In the genomic region with DNA sequence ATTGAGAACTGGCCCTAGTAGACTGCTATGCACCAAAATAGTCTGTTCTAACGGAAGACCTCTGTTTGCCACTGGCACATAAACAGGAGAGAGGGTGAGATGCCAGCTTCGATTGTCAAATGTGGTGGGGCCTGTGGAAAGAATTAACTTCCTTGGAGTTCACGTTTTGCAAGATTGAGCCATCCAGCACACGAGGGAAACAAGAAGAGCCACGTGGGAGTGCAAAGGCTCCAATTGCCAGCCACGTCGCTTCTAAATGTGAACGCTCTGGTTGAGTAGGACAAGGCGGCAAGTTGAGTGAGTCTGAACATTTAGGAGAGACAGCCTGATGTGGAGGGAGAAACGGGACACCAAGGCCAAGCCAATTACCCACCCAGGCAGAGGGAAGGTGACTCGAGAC, we compare ENCODE assay signal across 28 cellular contexts.
"Had no signal": no experiment of that assay in that cellular context is flagged by ENCODE, and none has a peak within 500 bp of the region (broad histone marks: within the 10 kb centered on the region; RNA-seq: fewer than 3 reads in every experiment).

No MANE protein-coding gene starts in this region.

- H3K27ac ChIP-seq: stomach, suprapubic skin, testis, thoracic aorta, thyroid gland, tibial artery, tibial nerve, transverse colon, upper lobe of left lung, upper lobe of right lung, uterus, vagina had no signal

- H3K27me3 ChIP-seq: stomach, testis, thyroid gland, tibial artery, tibial nerve, transverse colon, upper lobe of left lung, upper lobe of right lung, uterus, vagina had no signal

- H3K9me3 Mint-ChIP-seq: stimulated activated effector memory CD8-positive, alpha-beta T cell treated with anti-CD3 and anti-CD28 coated beads, Interleukin-12 subunit alpha, Interleukin-12 subunit beta, amount 100 ng/mL, for 72 hours; stimulated activated memory B cell treated with anti-CD40 and anti-IgM and Interleukin-4, amounts not matched to agents 10 μg/mL and 1 μg/mL and 100 μg/mL, for 72 hours; stimulated activated naive CD8-positive, alpha-beta T cell treated with anti-CD3 and anti-CD28 coated beads, Interleukin-15, Interleukin-2, amounts not matched to agents 100 ng/mL and 50 ng/mL, for 24 hours; type B pancreatic cell had no signal

- H3K4me1 ChIP-seq: stomach, suprapubic skin, testis, tibial artery, tibial nerve, upper lobe of left lung, upper lobe of right lung, uterus, vagina had no signal

- FAIRE-seq: urothelium cell line had no signal

- H3K9me3 ChIP-seq: stomach, suprapubic skin, testis, thoracic aorta, thyroid gland, tibial artery, tibial nerve, transverse colon, upper lobe of left lung, upper lobe of right lung, uterus, vagina had no signal

- H3K27me3 Mint-ChIP-seq: stimulated activated memory B cell treated with anti-CD40 and anti-IgM and Interleukin-4, amounts not matched to agents 10 μg/mL and 1 μg/mL and 100 μg/mL, for 72 hours; stimulated activated naive CD8-positive, alpha-beta T cell treated with anti-CD3 and anti-CD28 coated beads, Interleukin-15, amount 100 ng/mL, for 72 hours had no signal

- H3K27ac Mint-ChIP-seq: stimulated activated effector memory CD8-positive, alpha-beta T cell treated with anti-CD3 and anti-CD28 coated beads, Interleukin-12 subunit alpha, Interleukin-12 subunit beta, amount 100 ng/mL, for 72 hours; stimulated activated memory B cell treated with anti-CD40 and anti-IgM and Interleukin-4, amounts not matched to agents 10 μg/mL and 1 μg/mL and 100 μg/mL, for 72 hours; stimulated activated naive CD8-positive, alpha-beta T cell treated with anti-CD3 and anti-CD28 coated beads, Interleukin-15, amount 100 ng/mL, for 72 hours; stimulated activated naive CD8-positive, alpha-beta T cell treated with anti-CD3 and anti-CD28 coated beads, Interleukin-15, Interleukin-2, amounts not matched to agents 100 ng/mL and 50 ng/mL, for 24 hours; type B pancreatic cell had no signal

- DNase-seq: stimulated activated CD4-positive, alpha-beta T cell treated with anti-CD3 and anti-CD28 coated beads, Interleukin-2, amount 100 ng/mL, for 48 hours; stimulated activated CD4-positive, alpha-beta T cell treated with anti-CD3 and anti-CD28 coated beads, Interleukin-4, amount 100 ng/mL, for 1 hour; stimulated activated CD4-positive, alpha-beta T cell treated with anti-CD3 and anti-CD28 coated beads, Interleukin-4, amount 100 ng/mL, for 24 hours; stimulated activated CD4-positive, alpha-beta T cell treated with anti-CD3 and anti-CD28 coated beads, Interleukin-4, amount 100 ng/mL, for 4 hours; stimulated activated CD8-positive, alpha-beta memory T cell treated with anti-CD3 and anti-CD28 coated beads, Interleukin-4, amount 100 ng/mL, for 48 hours; stimulated activated naive CD4-positive, alpha-beta T cell; stimulated activated naive CD4-positive, alpha-beta T cell treated with Interleukin-2 at 50 U/mL for 16 hours; stimulated activated naive CD8-positive, alpha-beta T cell treated with anti-CD3 and anti-CD28 coated beads, Interleukin-15, amount 100 ng/mL, for 72 hours; stimulated activated naive CD8-positive, alpha-beta T cell treated with anti-CD3 and anti-CD28 coated beads, Interleukin-15, Interleukin-2, amounts not matched to agents 100 U/mL and 50 U/mL, for 24 hours; stomach; substantia nigra; testis; thyroid gland; tibial artery; transverse colon; trophoblast cell; upper lobe of left lung; upper lobe of right lung; uterus had no signal

- H3K36me3 ChIP-seq: stomach, suprapubic skin, thoracic aorta, thyroid gland, tibial artery, tibial nerve, transverse colon, upper lobe of left lung, upper lobe of right lung, uterus, vagina had no signal

- H3K4me3 Mint-ChIP-seq: stimulated activated effector memory CD8-positive, alpha-beta T cell treated with anti-CD3 and anti-CD28 coated beads, Interleukin-12 subunit alpha, Interleukin-12 subunit beta, amount 100 ng/mL, for 72 hours; stimulated activated memory B cell treated with anti-CD40 and anti-IgM and Interleukin-4, amounts not matched to agents 10 μg/mL and 1 μg/mL and 100 μg/mL, for 72 hours; stimulated activated naive CD8-positive, alpha-beta T cell treated with anti-CD3 and anti-CD28 coated beads, Interleukin-15, amount 100 ng/mL, for 72 hours; stimulated activated naive CD8-positive, alpha-beta T cell treated with anti-CD3 and anti-CD28 coated beads, Interleukin-15, Interleukin-2, amounts not matched to agents 100 ng/mL and 50 ng/mL, for 24 hours; type B pancreatic cell had no signal

- H3K4me3 ChIP-seq: stomach, suprapubic skin, testis, thoracic aorta, thyroid gland, tibial artery, tibial nerve, transverse colon, upper lobe of left lung, upper lobe of right lung, uterus, vagina had no signal

- ATAC-seq: stimulated activated effector memory CD8-positive, alpha-beta T cell treated with anti-CD3 and anti-CD28 coated beads, Interleukin-12 subunit alpha, Interleukin-12 subunit beta, amount 100 ng/mL, for 72 hours; stimulated activated memory B cell treated with anti-CD40 and anti-IgM and Interleukin-4, amounts not matched to agents 10 μg/mL and 1 μg/mL and 100 μg/mL, for 72 hours; stimulated activated naive CD8-positive, alpha-beta T cell treated with anti-CD3 and anti-CD28 coated beads, Interleukin-15, amount 100 ng/mL, for 72 hours; stimulated activated naive CD8-positive, alpha-beta T cell treated with anti-CD3 and anti-CD28 coated beads, Interleukin-15, Interleukin-2, amounts not matched to agents 100 U/mL and 50 U/mL, for 24 hours; upper lobe of right lung had no signal

- H3K36me3 Mint-ChIP-seq: stimulated activated memory B cell treated with anti-CD40 and anti-IgM and Interleukin-4, amounts not matched to agents 10 μg/mL and 1 μg/mL and 100 μg/mL, for 72 hours; type B pancreatic cell had no signal
